8 cellular contexts compared by ENCODE assay signal in the genomic region with DNA sequence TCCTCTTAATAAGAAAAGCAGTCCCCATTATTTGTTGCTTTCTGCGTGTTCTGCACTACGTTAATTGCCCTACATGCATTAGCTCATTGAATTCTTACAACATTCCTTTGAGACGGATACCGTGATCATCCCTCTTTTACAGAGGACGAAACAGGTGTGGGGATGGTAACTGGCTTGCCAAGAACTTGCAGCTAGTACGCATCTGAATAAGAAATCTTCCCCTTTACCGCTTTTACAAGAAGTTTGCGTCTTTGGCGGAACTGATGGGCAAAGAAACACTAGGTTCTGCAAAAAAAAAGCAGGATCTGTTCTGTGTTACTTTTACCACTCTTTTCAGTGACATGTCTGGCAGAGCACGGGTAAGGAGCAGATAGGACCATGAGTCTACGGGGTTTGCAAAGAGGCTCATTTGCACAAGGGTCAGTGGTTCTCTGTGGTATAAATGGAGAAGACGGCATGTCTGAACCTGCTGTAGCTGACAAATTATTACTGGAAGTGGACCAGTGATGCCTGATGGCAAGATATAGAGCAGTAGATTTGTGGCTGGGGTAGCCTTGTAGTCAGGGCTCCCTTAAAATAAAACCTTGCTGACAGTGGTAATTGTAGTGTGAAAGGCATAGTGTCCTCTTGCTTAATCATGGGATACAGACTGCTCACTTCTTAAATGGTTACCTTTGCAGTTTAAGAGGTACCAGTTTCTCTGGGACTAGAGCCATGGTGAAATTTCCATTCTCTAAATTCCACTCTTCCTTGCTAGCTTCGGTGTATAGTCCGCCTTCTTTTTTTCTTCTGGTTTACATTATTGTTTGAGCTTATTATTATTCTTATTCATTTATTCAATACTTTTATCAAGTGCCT. TPM values are rescaled to one million over a fixed set of nuclear protein-coding genes. Genes with fewer than 3 reads are reported as not detected.
DNase-seq lines count a peak whose midpoint lies in the region; ATAC-seq and FAIRE-seq lines count a peak whose summit lies in the region.

No MANE protein-coding gene starts in this region.

- peaks cover 10 to 22% of the 10 kb centered on the region in 2 donors for H3K36me3 Mint-ChIP-seq in CD4-positive, alpha-beta memory T cell
- H3K36me3 Mint-ChIP-seq in activated naive CD8-positive, alpha-beta T cell: peaks cover 4% of the 10 kb centered on the region

- no peaks in the 10 kb centered on the region for H3K27me3 Mint-ChIP-seq in CD4-positive, alpha-beta memory T cell
- no peaks in the 10 kb centered on the region for H3K27me3 Mint-ChIP-seq in activated naive CD8-positive, alpha-beta T cell

- CTCF ChIA-PET in CD4-positive, alpha-beta memory T cell (lab: Charles Lee; ENCODE audit: partially characterized antibody): interaction anchor here (0.5 to 5.2 kb wide), 5 partner anchors 22 to 723 kb away, joined by 3 to 58 read pairs (median 6); a partner anchor contains a TSS

- no peak for ATAC-seq in GM19328 (IDR thresholded peaks at IDR 0.05; ENCODE audit: unreplicated experiment)
- no peak for ATAC-seq in HG03280 (IDR thresholded peaks at IDR 0.05; ENCODE audit: unreplicated experiment)

- H2AFZ ChIP-seq in Karpas-422 (ENCODE audit: low read length): peak overlapping the region; percentile 43; the same call in 1 of the 2 replicates

- H3K9me3 ChIP-seq in CD4-positive, alpha-beta memory T cell (ENCODE audit: control insufficient read depth in 1 of 2, low read length in 2 of 2): no peaks in the 10 kb centered on the region
- no peaks in the 10 kb centered on the region for H3K9me3 ChIP-seq in Karpas-422 (ENCODE audit: low read length)
- no peaks in the 10 kb centered on the region for H3K9me3 ChIP-seq in iPS-20b (ENCODE audit: insufficient read depth, low read depth, low read length)
- no peaks in the 10 kb centered on the region for H3K9me3 ChIP-seq in subcutaneous abdominal adipose tissue (ENCODE audit: control insufficient read depth in 5 of 5, low read length in 5 of 5)

- POLR2A ChIA-PET in CD4-positive, alpha-beta memory T cell (lab: Charles Lee; ENCODE audit: partially characterized antibody): interaction anchor here (0.9 to 3.5 kb wide), 4 partner anchors 22 to 458 kb away, joined by 3 to 66 read pairs (median 4); a partner anchor contains a TSS

- H3K4me2 ChIP-seq in Karpas-422 (ENCODE audit: low read depth, low read length, poor library complexity, severe bottlenecking): peak overlapping the region; percentile 94

- peaks cover 45% of the 10 kb centered on the region for H3K4me1 ChIP-seq in CD4-positive, alpha-beta memory T cell (ENCODE audit: insufficient read depth, low read length)
- H3K4me1 ChIP-seq in Karpas-422 (ENCODE audit: low read length) (peaks cover 48% of the 10 kb centered on the region), iPS-20b (ENCODE audit: insufficient read depth, low read length) (peaks cover 22% of the 10 kb centered on the region), subcutaneous abdominal adipose tissue (ENCODE audit: control insufficient read depth in 5 of 5, insufficient read depth in 5 of 5, low read length in 5 of 5) (peaks cover 0 to 46% (median 37%) of the 10 kb centered on the region in 5 donors)

- H4K20me1 ChIP-seq in Karpas-422 (ENCODE audit: insufficient read depth, low read depth, low read length): no peaks in the 10 kb centered on the region

- intact Hi-C loops in CD4-positive, alpha-beta memory T cell (cut with micrococcal nuclease): loop anchor here (10.0 kb wide), 1 partner anchor 600 kb away; a partner anchor contains a TSS

- peak overlapping the region; percentile 35 to 99 (median 92) for H3K27ac Mint-ChIP-seq in CD4-positive, alpha-beta memory T cell
- peak overlapping the region; percentile 12 for H3K27ac Mint-ChIP-seq in activated naive CD8-positive, alpha-beta T cell

- peaks cover 73% of the 10 kb centered on the region for H3K79me2 ChIP-seq in Karpas-422 (ENCODE audit: low read length)

- H3K4me3 ChIP-seq in CD4-positive, alpha-beta memory T cell (ENCODE audit: low read length in 2 of 2): peak overlapping the region; percentile 66 to 73
- H3K4me3 ChIP-seq in Karpas-422 (ENCODE audit: low read length) (peak overlapping the region; percentile 98), iPS-20b (ENCODE audit: low read length) (peak overlapping the region; percentile 95), subcutaneous abdominal adipose tissue (ENCODE audit: low read depth in 1 of 5, low read length in 5 of 5) (peak overlapping the region; percentile 92 to 99 (median 96))

- no peaks in the 10 kb centered on the region for H3K36me3 ChIP-seq in CD4-positive, alpha-beta memory T cell (ENCODE audit: insufficient read depth, low read length)
- H3K36me3 ChIP-seq in Karpas-422 (ENCODE audit: insufficient read depth, low read length): peaks cover 23% of the 10 kb centered on the region; the same call in 1 of the 2 replicates
- peaks cover 23% of the 10 kb centered on the region for H3K36me3 ChIP-seq in iPS-20b (ENCODE audit: insufficient read depth, low read depth, low read length)
- H3K36me3 ChIP-seq in subcutaneous abdominal adipose tissue (ENCODE audit: control insufficient read depth in 5 of 5, insufficient read depth in 5 of 5, low read length in 5 of 5): peaks cover 3 to 14% (median 9%) of the 10 kb centered on the region in 5 donors

- no peaks in the 10 kb centered on the region for H3K9me2 ChIP-seq in Karpas-422 (replicated peaks; ENCODE audit: insufficient read depth, low read length)

- H3K9ac ChIP-seq in Karpas-422 (ENCODE audit: low read length) (peak overlapping the region; percentile 94), iPS-20b (ENCODE audit: low read depth, low read length) (peak overlapping the region; percentile 85), subcutaneous abdominal adipose tissue (ENCODE audit: low read length in 5 of 5) (peak overlapping the region in 4 of 5 donors; percentile 84 to 89 (median 86))

- peak overlapping the region; percentile 95 to 100 (median 98) for H3K4me3 Mint-ChIP-seq in CD4-positive, alpha-beta memory T cell
- peak overlapping the region; percentile 96 for H3K4me3 Mint-ChIP-seq in activated naive CD8-positive, alpha-beta T cell

- no peaks in the 10 kb centered on the region for H3K9me3 Mint-ChIP-seq in CD4-positive, alpha-beta memory T cell
- no peaks in the 10 kb centered on the region for H3K9me3 Mint-ChIP-seq in activated naive CD8-positive, alpha-beta T cell (ENCODE audit: low read depth)

- peaks cover 27 to 51% (median 35%) of the 10 kb centered on the region in 4 donors for H3K4me1 Mint-ChIP-seq in CD4-positive, alpha-beta memory T cell
- H3K4me1 Mint-ChIP-seq in activated naive CD8-positive, alpha-beta T cell (ENCODE audit: low read depth): peaks cover 34% of the 10 kb centered on the region

- no peak for FAIRE-seq in frontal cortex (lab: Jason Lieb, UNC)

- no peak for DNase-seq in CD4-positive, alpha-beta memory T cell
- DNase-seq in Karpas-422: peak; percentile 77
- no peak for DNase-seq in frontal cortex (ENCODE audit: low spot score in 2 of 2)

- H3K27ac ChIP-seq in CD4-positive, alpha-beta memory T cell (ENCODE audit: low read depth, low read length): peak overlapping the region; percentile 69
- H3K27ac ChIP-seq in Karpas-422 (ENCODE audit: low read length): peak overlapping the region; percentile 86
- H3K27ac ChIP-seq in iPS-20b (ENCODE audit: low read length): peak overlapping the region; percentile 2
- H3K27ac ChIP-seq in subcutaneous abdominal adipose tissue (ENCODE audit: low read depth, low read length): no peak overlapping the region

- H3K27me3 ChIP-seq in CD4-positive, alpha-beta memory T cell (ENCODE audit: insufficient read depth, low read length): no peaks in the 10 kb centered on the region
- H3K27me3 ChIP-seq in Karpas-422 (ENCODE audit: low read length) (no peaks in the 10 kb centered on the region), iPS-20b (ENCODE audit: insufficient read depth, low read length) (no peaks in the 10 kb centered on the region), subcutaneous abdominal adipose tissue (ENCODE audit: control insufficient read depth in 5 of 5, insufficient read depth in 4 of 5, low read length in 5 of 5) (no peaks in the 10 kb centered on the region)

RNA-seq across cellular contexts. Expression of a gene that starts 1.4 kb away (rescaled TPM):
- 10 to 100 TPM; 21.3 TPM for total RNA-seq in CD4-positive, alpha-beta memory T cell
- polyA plus RNA-seq in CD4-positive, alpha-beta memory T cell: 1 to 10 TPM; 7.3 to 9.6 TPM
- 16.0 and 30.1 TPM in 2 replicates for total RNA-seq in Karpas-422 (2014; rRNA removed; shearing (Covaris generic); ENCODE audit: low replicate concordance)
- total RNA-seq in frontal cortex: 73.8 TPM

RNA-seq across cellular contexts. Expression of a gene that starts 3.2 kb away (rescaled TPM):
- 10 to 100 TPM; 23.2 to 23.3 TPM for total RNA-seq in CD4-positive, alpha-beta memory T cell
- 10 to 100 TPM; 30.7 to 40.2 TPM for polyA plus RNA-seq in CD4-positive, alpha-beta memory T cell
- total RNA-seq in Karpas-422 (2014; rRNA removed; shearing (Covaris generic); ENCODE audit: low replicate concordance): 38.0 and 40.6 TPM in 2 replicates
- 43.6 TPM for total RNA-seq in frontal cortex

RNA-seq across cellular contexts. Expression of a gene that starts 30.4 kb away (rescaled TPM):
- 10 to 100 TPM; 42.2 to 45.7 TPM for total RNA-seq in CD4-positive, alpha-beta memory T cell
- 10 to 100 TPM; 51.6 to 52.9 TPM for polyA plus RNA-seq in CD4-positive, alpha-beta memory T cell
- total RNA-seq in Karpas-422 (2014; rRNA removed; shearing (Covaris generic); ENCODE audit: low replicate concordance): 4.7 and 6.6 TPM in 2 replicates
- 55.8 TPM for total RNA-seq in frontal cortex
